ENCODE assay signal across 9 cellular contexts in the genomic region with DNA sequence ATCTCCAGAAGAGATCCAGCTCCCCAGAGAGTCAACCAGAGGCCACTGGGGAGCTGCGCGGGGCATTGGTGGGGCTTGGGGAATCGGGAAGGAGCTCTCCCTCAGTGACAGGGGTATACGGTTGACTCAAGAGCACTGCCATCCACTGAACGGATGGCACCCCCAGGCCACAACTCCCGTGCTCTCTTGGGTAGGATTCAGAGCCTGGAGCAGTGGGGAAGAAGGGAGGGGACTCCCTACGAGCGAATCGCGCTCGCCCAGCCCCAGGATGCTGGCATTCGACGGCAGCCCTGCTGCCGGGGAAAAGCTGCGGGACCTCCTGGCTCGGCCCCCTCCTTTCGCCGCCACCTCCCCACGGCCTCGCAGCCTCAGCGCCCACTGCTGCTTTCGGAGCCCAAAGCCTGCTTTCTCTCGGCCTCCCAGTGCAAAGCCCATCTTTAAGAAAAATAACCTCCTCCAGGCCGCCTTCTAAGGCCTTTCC. TPM values are rescaled to one million over a fixed set of nuclear protein-coding genes. Genes with fewer than 3 reads are reported as not detected.
A peak's percentile ranks its signal among the peaks of the same experiment; 100 is the strongest.
DNase-seq lines count a peak whose midpoint lies in the region; ATAC-seq and FAIRE-seq lines count a peak whose summit lies in the region.
"Had no signal": no experiment of that assay in that cellular context is flagged by ENCODE, and none has a peak within 500 bp of the region (broad histone marks: within the 10 kb centered on the region; RNA-seq: fewer than 3 reads in every experiment).

No MANE protein-coding gene starts in this region.

- no peak overlapping the region for H3K4me3 Mint-ChIP-seq in activated T-helper 1 cell treated with anti-CD3 and anti-CD28 coated beads, Interleukin-12 subunit alpha, Interleukin-12 subunit beta, Interleukin-2, Interleukin-4 antibody, amounts not matched to agents 30 ng/mL and 10 ng/mL and 1 ng/mL, durations not matched to agents 14 hours and 24 hours and 36 hours

- H3K9me3 Mint-ChIP-seq in activated T-helper 1 cell treated with anti-CD3 and anti-CD28 coated beads, Interleukin-12 subunit alpha, Interleukin-12 subunit beta, Interleukin-2, Interleukin-4 antibody, amounts not matched to agents 30 ng/mL and 10 ng/mL and 1 ng/mL, durations not matched to agents 14 hours and 24 hours and 36 hours, result no peaks in the 10 kb centered on the region

- peaks cover 33% of the 10 kb centered on the region for H3K27me3 Mint-ChIP-seq in activated T-helper 1 cell treated with anti-CD3 and anti-CD28 coated beads, Interleukin-12 subunit alpha, Interleukin-12 subunit beta, Interleukin-2, Interleukin-4 antibody, amounts not matched to agents 30 ng/mL and 10 ng/mL and 1 ng/mL, durations not matched to agents 14 hours and 24 hours and 36 hours (ENCODE audit: insufficient read depth)

- ATAC-seq in HG03045 (IDR thresholded peaks at IDR 0.05; ENCODE audit: unreplicated experiment), result no peak

- H3K27ac Mint-ChIP-seq in activated T-helper 1 cell treated with anti-CD3 and anti-CD28 coated beads, Interleukin-12 subunit alpha, Interleukin-12 subunit beta, Interleukin-2, Interleukin-4 antibody, amounts not matched to agents 30 ng/mL and 10 ng/mL and 1 ng/mL, durations not matched to agents 14 hours and 24 hours and 36 hours, result peak overlapping the region; percentile 48

- FAIRE-seq in frontal cortex (lab: Jason Lieb, UNC), result no peak

- DNase-seq in ELF-1 (ENCODE audit: low read depth, low spot score) (peak; percentile 41), skeletal muscle cell (ENCODE audit: low read depth) (no peak), frontal cortex (ENCODE audit: low spot score in 2 of 2) (no peak)
- DNase-seq in activated T-helper 1 cell treated with anti-CD3 and anti-CD28 coated beads, Interleukin-12 subunit alpha, Interleukin-12 subunit beta, Interleukin-2, Interleukin-4 antibody, amounts not matched to agents 30 ng/mL and 10 ng/mL and 1 ng/mL, durations not matched to agents 14 hours and 24 hours and 36 hours (ENCODE audit: low spot score), result no peak
- DNase-seq in activated effector memory CD4-positive, alpha-beta T cell treated with Interleukin-2 at 50 U/mL for 16 hours, result no peak
- no peak for DNase-seq in stimulated activated CD8-positive, alpha-beta memory T cell treated with anti-CD3 and anti-CD28 coated beads, Interleukin-4, amount 100 ng/mL, for 48 hours

- H3K36me3 Mint-ChIP-seq in activated T-helper 1 cell treated with anti-CD3 and anti-CD28 coated beads, Interleukin-12 subunit alpha, Interleukin-12 subunit beta, Interleukin-2, Interleukin-4 antibody, amounts not matched to agents 30 ng/mL and 10 ng/mL and 1 ng/mL, durations not matched to agents 14 hours and 24 hours and 36 hours (ENCODE audit: low read depth), result no peaks in the 10 kb centered on the region

- H3K4me1 Mint-ChIP-seq in activated T-helper 1 cell treated with anti-CD3 and anti-CD28 coated beads, Interleukin-12 subunit alpha, Interleukin-12 subunit beta, Interleukin-2, Interleukin-4 antibody, amounts not matched to agents 30 ng/mL and 10 ng/mL and 1 ng/mL, durations not matched to agents 14 hours and 24 hours and 36 hours (ENCODE audit: low read depth), result peaks cover 6% of the 10 kb centered on the region

- intact Hi-C loops in activated T-helper 1 cell treated with anti-CD3 and anti-CD28 coated beads, Interleukin-12 subunit alpha, Interleukin-12 subunit beta, Interleukin-2, Interleukin-4 antibody, amounts not matched to agents 30 ng/mL and 10 ng/mL and 1 ng/mL, durations not matched to agents 14 hours and 24 hours and 36 hours (cut with micrococcal nuclease), result loop anchor here (5.0 kb wide), 1 partner anchor 42 kb away; no protein-coding TSS in a partner anchor

- peak overlapping the region; percentile 30 for H3K4me3 ChIP-seq in iPS-11a (ENCODE audit: low read depth, low read length)
- H3K4me3 ChIP-seq in skeletal muscle cell (ENCODE audit: low read depth, low read length), result peak overlapping the region; percentile 39

RNA-seq across cellular contexts. Expression of gene TPPP3, which starts 0.5 kb away (rescaled TPM):
- total RNA-seq in activated T-helper 1 cell treated with anti-CD3 and anti-CD28 coated beads, Interleukin-12 subunit alpha, Interleukin-12 subunit beta, Interleukin-2, Interleukin-4 antibody, amounts not matched to agents 30 ng/mL and 10 ng/mL and 1 ng/mL, durations not matched to agents 14 hours and 24 hours and 36 hours, result not detected in 2 replicates
- 2.0 TPM for total RNA-seq in frontal cortex
- total RNA-seq: T-helper 1 cell treated with Interleukin-12 subunit alpha and Interleukin-12 subunit beta and Interleukin-4 antibody, amounts not matched to agents 30 ng/mL and 1 ng/mL, for 36 hours had no signal

RNA-seq across cellular contexts. Expression of gene ZDHHC1, which starts 22.4 kb away (rescaled TPM):
- total RNA-seq in activated T-helper 1 cell treated with anti-CD3 and anti-CD28 coated beads, Interleukin-12 subunit alpha, Interleukin-12 subunit beta, Interleukin-2, Interleukin-4 antibody, amounts not matched to agents 30 ng/mL and 10 ng/mL and 1 ng/mL, durations not matched to agents 14 hours and 24 hours and 36 hours, result 0.76 and 0.88 TPM in 2 replicates
- 1.2 TPM for total RNA-seq in frontal cortex

RNA-seq across cellular contexts. Expression of gene HSD11B2, which starts 37.1 kb away (rescaled TPM):
- total RNA-seq in activated T-helper 1 cell treated with anti-CD3 and anti-CD28 coated beads, Interleukin-12 subunit alpha, Interleukin-12 subunit beta, Interleukin-2, Interleukin-4 antibody, amounts not matched to agents 30 ng/mL and 10 ng/mL and 1 ng/mL, durations not matched to agents 14 hours and 24 hours and 36 hours, result 3.6 and 5.0 TPM in 2 replicates
- 0.41 TPM for total RNA-seq in frontal cortex
- total RNA-seq: T-helper 1 cell treated with Interleukin-12 subunit alpha and Interleukin-12 subunit beta and Interleukin-4 antibody, amounts not matched to agents 30 ng/mL and 1 ng/mL, for 36 hours had no signal
